In the genomic region with DNA sequence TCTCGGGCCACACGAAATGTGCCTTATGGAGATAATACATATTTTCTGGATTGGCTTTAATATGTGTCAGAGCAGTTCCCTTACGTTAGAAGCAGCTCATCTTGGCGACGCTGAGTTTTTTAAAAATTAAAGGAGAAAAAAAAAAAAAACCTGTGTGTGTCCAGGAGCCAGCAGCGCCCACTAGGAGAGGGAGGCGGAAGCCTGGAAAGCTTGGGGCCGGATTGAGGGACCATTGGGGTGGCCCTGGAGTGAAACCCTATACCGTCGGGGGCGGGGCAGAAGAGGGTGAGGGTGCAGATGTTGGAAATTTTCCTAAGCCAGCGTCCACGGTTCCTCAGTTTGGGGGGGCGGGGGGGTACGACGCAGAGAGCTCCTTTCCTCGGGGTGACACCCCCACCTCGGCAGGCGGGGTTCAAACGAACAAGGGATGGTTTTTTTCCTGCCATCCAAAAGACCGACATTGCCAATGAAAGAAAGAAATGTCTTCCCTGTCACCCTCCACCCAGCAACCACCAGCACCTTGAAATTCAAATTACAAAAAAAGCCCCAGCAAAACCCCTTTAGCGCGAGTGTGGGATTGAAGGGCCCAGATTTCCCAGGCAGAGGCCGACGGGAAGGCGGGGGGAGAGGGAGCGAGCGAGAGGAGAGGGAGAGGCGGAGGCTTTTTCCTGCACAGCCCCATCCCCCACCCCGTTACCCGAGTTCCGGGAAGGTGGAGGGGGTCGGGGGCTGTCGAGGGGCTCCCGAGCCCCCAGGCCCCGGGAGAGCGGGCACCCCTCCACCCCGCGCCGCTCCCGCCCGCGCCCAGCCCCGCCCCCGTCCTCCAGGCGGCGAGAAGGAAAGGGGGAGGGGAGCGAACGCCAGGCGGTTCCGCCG, we compare ENCODE assay signal across 8 cellular contexts. TPM values are rescaled to one million over a fixed set of nuclear protein-coding genes. Genes with fewer than 3 reads are reported as not detected.
DNase-seq lines count a peak whose midpoint lies in the region; ATAC-seq and TF ChIP-seq lines count a peak whose summit lies in the region.

No MANE protein-coding gene starts in this region.

- peak overlapping the region; percentile 75 to 77 for H3K4me3 ChIP-seq in foreskin fibroblast (ENCODE audit: low read depth in 1 of 2, low read length in 2 of 2)

- H3K27ac Mint-ChIP-seq in activated CD4-positive, alpha-beta T cell treated with anti-CD3 and anti-CD28 coated beads, Interleukin-2, amount 10 ng/mL, durations not matched to agents 24 days and 14 days, result no peak overlapping the region
- H3K27ac Mint-ChIP-seq in activated T-helper 2 cell treated with anti-CD3 and anti-CD28 coated beads, Interferon-gamma antibody, Interleukin-2, Interleukin-4, amounts not matched to agents 10 μg/mL and 5 μg/mL and 100 μg/mL, durations not matched to agents 14 hours and 24 hours and 36 hours, result no peak overlapping the region
- peak overlapping the region; percentile 97 for H3K27ac Mint-ChIP-seq in nephron progenitor cell

- no peak for ATAC-seq in HG02678 (IDR thresholded peaks at IDR 0.05; ENCODE audit: unreplicated experiment)
- ATAC-seq in GM18858 (IDR thresholded peaks at IDR 0.05; ENCODE audit: unreplicated experiment), result no peak

- peaks cover 4% of the 10 kb centered on the region for H3K4me1 Mint-ChIP-seq in activated CD4-positive, alpha-beta T cell treated with anti-CD3 and anti-CD28 coated beads, Interleukin-2, amount 10 ng/mL, durations not matched to agents 24 days and 14 days
- H3K4me1 Mint-ChIP-seq in activated T-helper 2 cell treated with anti-CD3 and anti-CD28 coated beads, Interferon-gamma antibody, Interleukin-2, Interleukin-4, amounts not matched to agents 10 μg/mL and 5 μg/mL and 100 μg/mL, durations not matched to agents 14 hours and 24 hours and 36 hours (ENCODE audit: low read depth), result peaks cover 6% of the 10 kb centered on the region
- peaks cover 34% of the 10 kb centered on the region for H3K4me1 Mint-ChIP-seq in nephron progenitor cell

- DNase-seq in activated CD4-positive, alpha-beta T cell treated with anti-CD3 and anti-CD28 coated beads, Interleukin-2, amount 10 ng/mL, durations not matched to agents 24 days and 14 days, result no peak
- DNase-seq in activated CD4-positive, alpha-beta T cell treated with anti-CD3 and anti-CD28 coated beads for 48 hours, result no peak
- DNase-seq in NCI-H146 treated with DMSO at 0.1 percent for 48 hours (lab: John Stamatoyannopoulos, UW; ENCODE audit: unreplicated experiment) (peak; percentile 30), foreskin fibroblast (peak; percentile 48 to 76), nephron progenitor cell (peak; percentile 79)
- DNase-seq in activated T-helper 2 cell treated with anti-CD3 and anti-CD28 coated beads, Interferon-gamma antibody, Interleukin-2, Interleukin-4, amounts not matched to agents 10 μg/mL and 5 μg/mL and 100 μg/mL, durations not matched to agents 14 hours and 24 hours and 36 hours (ENCODE audit: low spot score), result no peak

- H3K27me3 Mint-ChIP-seq in activated CD4-positive, alpha-beta T cell treated with anti-CD3 and anti-CD28 coated beads, Interleukin-2, amount 10 ng/mL, durations not matched to agents 24 days and 14 days, result peaks cover 36% of the 10 kb centered on the region
- H3K27me3 Mint-ChIP-seq in activated T-helper 2 cell treated with anti-CD3 and anti-CD28 coated beads, Interferon-gamma antibody, Interleukin-2, Interleukin-4, amounts not matched to agents 10 μg/mL and 5 μg/mL and 100 μg/mL, durations not matched to agents 14 hours and 24 hours and 36 hours (ENCODE audit: low read depth), result peaks cover 33% of the 10 kb centered on the region
- no peaks in the 10 kb centered on the region for H3K27me3 Mint-ChIP-seq in nephron progenitor cell (ENCODE audit: low read depth, poor library complexity)

- H3K36me3 Mint-ChIP-seq in activated CD4-positive, alpha-beta T cell treated with anti-CD3 and anti-CD28 coated beads, Interleukin-2, amount 10 ng/mL, durations not matched to agents 24 days and 14 days (ENCODE audit: low read depth), result no peaks in the 10 kb centered on the region
- H3K36me3 Mint-ChIP-seq in activated T-helper 2 cell treated with anti-CD3 and anti-CD28 coated beads, Interferon-gamma antibody, Interleukin-2, Interleukin-4, amounts not matched to agents 10 μg/mL and 5 μg/mL and 100 μg/mL, durations not matched to agents 14 hours and 24 hours and 36 hours (ENCODE audit: low read depth), result no peaks in the 10 kb centered on the region
- H3K36me3 Mint-ChIP-seq in nephron progenitor cell (ENCODE audit: low read depth), result peaks cover 13% of the 10 kb centered on the region

- H3K9me3 Mint-ChIP-seq in activated CD4-positive, alpha-beta T cell treated with anti-CD3 and anti-CD28 coated beads, Interleukin-2, amount 10 ng/mL, durations not matched to agents 24 days and 14 days, result peaks cover 5% of the 10 kb centered on the region
- H3K9me3 Mint-ChIP-seq in activated T-helper 2 cell treated with anti-CD3 and anti-CD28 coated beads, Interferon-gamma antibody, Interleukin-2, Interleukin-4, amounts not matched to agents 10 μg/mL and 5 μg/mL and 100 μg/mL, durations not matched to agents 14 hours and 24 hours and 36 hours, result no peaks in the 10 kb centered on the region
- H3K9me3 Mint-ChIP-seq in nephron progenitor cell, result peaks cover 3% of the 10 kb centered on the region

- intact Hi-C loops in activated CD4-positive, alpha-beta T cell treated with anti-CD3 and anti-CD28 coated beads, Interleukin-2, amount 10 ng/mL, durations not matched to agents 24 days and 14 days (cut with micrococcal nuclease), result no loop called here
- intact Hi-C loops in activated T-helper 2 cell treated with anti-CD3 and anti-CD28 coated beads, Interferon-gamma antibody, Interleukin-2, Interleukin-4, amounts not matched to agents 10 μg/mL and 5 μg/mL and 100 μg/mL, durations not matched to agents 14 hours and 24 hours and 36 hours (cut with micrococcal nuclease), result no loop called here

- TF ChIP-seq CTCF in foreskin fibroblast (IDR thresholded peaks at IDR 0.05; ENCODE audit: low read depth, low read length) (peak; percentile 11), nephron progenitor cell (IDR thresholded peaks at IDR 0.05) (no peak)

- H3K4me3 Mint-ChIP-seq in activated CD4-positive, alpha-beta T cell treated with anti-CD3 and anti-CD28 coated beads, Interleukin-2, amount 10 ng/mL, durations not matched to agents 24 days and 14 days, result peak overlapping the region; percentile 76
- peak overlapping the region; percentile 66 for H3K4me3 Mint-ChIP-seq in activated T-helper 2 cell treated with anti-CD3 and anti-CD28 coated beads, Interferon-gamma antibody, Interleukin-2, Interleukin-4, amounts not matched to agents 10 μg/mL and 5 μg/mL and 100 μg/mL, durations not matched to agents 14 hours and 24 hours and 36 hours (ENCODE audit: low read depth)
- H3K4me3 Mint-ChIP-seq in nephron progenitor cell, result peak overlapping the region; percentile 98

RNA-seq across cellular contexts. Expression of a gene that starts 0.9 kb away (rescaled TPM):
- total RNA-seq in activated CD4-positive, alpha-beta T cell treated with anti-CD3 and anti-CD28 coated beads, Interleukin-2, amount 10 ng/mL, durations not matched to agents 24 days and 14 days, result not detected in 2 replicates
- total RNA-seq in activated T-helper 2 cell treated with anti-CD3 and anti-CD28 coated beads, Interferon-gamma antibody, Interleukin-2, Interleukin-4, amounts not matched to agents 10 μg/mL and 5 μg/mL and 100 μg/mL, durations not matched to agents 14 hours and 24 hours and 36 hours, result 0.18 and 0.34 TPM in 2 replicates

RNA-seq across cellular contexts. Expression of a gene that starts 17.6 kb away (rescaled TPM):
- 3.8 and 4.2 TPM in 2 replicates for total RNA-seq in activated CD4-positive, alpha-beta T cell treated with anti-CD3 and anti-CD28 coated beads, Interleukin-2, amount 10 ng/mL, durations not matched to agents 24 days and 14 days
- total RNA-seq in activated T-helper 2 cell treated with anti-CD3 and anti-CD28 coated beads, Interferon-gamma antibody, Interleukin-2, Interleukin-4, amounts not matched to agents 10 μg/mL and 5 μg/mL and 100 μg/mL, durations not matched to agents 14 hours and 24 hours and 36 hours, result 3.7 TPM in 2 replicates

Comparison
In these comparisons a context has a peak if more than half of its experiments do, and no peak if none do; other contexts are left out.
1. DNase-seq: peak in NCI-H146 treated with DMSO at 0.1 percent for 48 hours (single experiment), foreskin fibroblast (2 of 2) and nephron progenitor cell (single experiment); none in activated CD4-positive, alpha-beta T cell treated with anti-CD3 and anti-CD28 coated beads, Interleukin-2, amount 10 ng/mL, durations not matched to agents 24 days and 14 days (single experiment), activated CD4-positive, alpha-beta T cell treated with anti-CD3 and anti-CD28 coated beads for 48 hours (single experiment) and activated T-helper 2 cell treated with anti-CD3 and anti-CD28 coated beads, Interferon-gamma antibody, Interleukin-2, Interleukin-4, amounts not matched to agents 10 μg/mL and 5 μg/mL and 100 μg/mL, durations not matched to agents 14 hours and 24 hours and 36 hours (single experiment).
2. Peak in every context shown above with its lines, with median percentiles within 50 percentile points of each other: H3K4me3 Mint-ChIP-seq.